In genomic region chr5:55113327-55113726, GRCh38 we compare ENCODE assay signal across 21 cellular contexts. TPM values are rescaled to one million over a fixed set of nuclear protein-coding genes. Genes with fewer than 3 reads are reported as not detected.
DNase-seq lines count a peak whose midpoint lies in the region; ATAC-seq lines count a peak whose summit lies in the region.
"Had no signal": no experiment of that assay in that cellular context is flagged by ENCODE, and none has a peak within 500 bp of the region (broad histone marks: within the 10 kb centered on the region; RNA-seq: fewer than 3 reads in every experiment).

No MANE protein-coding gene starts in this region.

- H3K36me3 ChIP-seq in CD4-positive, alpha-beta memory T cell (ENCODE audit: insufficient read depth, low read length): peaks cover 1% of the 10 kb centered on the region

- no peak for ATAC-seq in T-helper 17 cell
- ATAC-seq in naive thymus-derived CD8-positive, alpha-beta T cell: peak; percentile 39 to 44
- ATAC-seq in HG03442 (IDR thresholded peaks at IDR 0.05; ENCODE audit: unreplicated experiment): no peak
- ATAC-seq: HepG2 had no signal

- H3K36me3 Mint-ChIP-seq in activated CD4-positive, alpha-beta T cell treated with anti-CD3 and anti-CD28 coated beads, Interleukin-2, amount 10 ng/mL, durations not matched to agents 7 days and 5 days (ENCODE audit: low read depth): peaks cover 28% of the 10 kb centered on the region
- peaks cover 19 to 23% of the 10 kb centered on the region in 2 donors for H3K36me3 Mint-ChIP-seq in CD4-positive, alpha-beta memory T cell
- no peaks in the 10 kb centered on the region for H3K36me3 Mint-ChIP-seq in T-helper 17 cell (ENCODE audit: low read depth)
- H3K36me3 Mint-ChIP-seq in naive thymus-derived CD8-positive, alpha-beta T cell: peaks cover 0 to 5% (median 0%) of the 10 kb centered on the region in 3 donors

- H3K4me1 ChIP-seq in CD4-positive, alpha-beta memory T cell (ENCODE audit: insufficient read depth, low read length): peaks cover 11% of the 10 kb centered on the region

- no peaks in the 10 kb centered on the region for H3K27me3 ChIP-seq in CD4-positive, alpha-beta memory T cell (ENCODE audit: insufficient read depth, low read length)

- H3K9me3 ChIP-seq in CD4-positive, alpha-beta memory T cell (ENCODE audit: control insufficient read depth in 1 of 2, low read length in 2 of 2): no peaks in the 10 kb centered on the region
- H3K9me3 ChIP-seq in T-helper 17 cell (ENCODE audit: control insufficient read depth, low read length, poor library complexity, severe bottlenecking): no peaks in the 10 kb centered on the region

- intact Hi-C loops in CD4-positive, alpha-beta memory T cell (cut with micrococcal nuclease): no loop called here

- no peak overlapping the region for H3K27ac ChIP-seq in CD4-positive, alpha-beta memory T cell (ENCODE audit: low read depth, low read length)

- POLR2A ChIA-PET in activated CD4-positive, alpha-beta T cell treated with anti-CD3 and anti-CD28 coated beads, Interleukin-2, amount 10 ng/mL, durations not matched to agents 7 days and 5 days (lab: Charles Lee): no interaction called here
- POLR2A ChIA-PET in CD4-positive, alpha-beta memory T cell (lab: Charles Lee; ENCODE audit: partially characterized antibody): interaction anchor here (2.0 kb wide), 1 partner anchor 88 kb away, joined by 4 read pairs; no protein-coding TSS in a partner anchor
- POLR2A ChIA-PET in naive thymus-derived CD8-positive, alpha-beta T cell (lab: Charles Lee): interaction anchor here (0.9 to 2.7 kb wide), 3 partner anchors 10 to 17 kb away, joined by 4 to 10 read pairs (median 5); partner anchors contain the start of gene GZMA

- CTCF ChIA-PET in activated CD4-positive, alpha-beta T cell treated with anti-CD3 and anti-CD28 coated beads, Interleukin-2, amount 10 ng/mL, durations not matched to agents 7 days and 5 days (lab: Charles Lee): no interaction called here
- CTCF ChIA-PET in CD4-positive, alpha-beta memory T cell (lab: Charles Lee; ENCODE audit: partially characterized antibody): interaction anchor here (1.8 kb wide), 1 partner anchor 9 kb away, joined by 3 read pairs; no protein-coding TSS in a partner anchor

- H3K4me1 Mint-ChIP-seq in activated CD4-positive, alpha-beta T cell treated with anti-CD3 and anti-CD28 coated beads, Interleukin-2, amount 10 ng/mL, durations not matched to agents 7 days and 5 days: peaks cover 20% of the 10 kb centered on the region
- H3K4me1 Mint-ChIP-seq in CD4-positive, alpha-beta memory T cell: peaks cover 14 to 20% (median 18%) of the 10 kb centered on the region in 4 donors
- H3K4me1 Mint-ChIP-seq in T-helper 17 cell: peaks cover 11% of the 10 kb centered on the region
- peaks cover 12 to 18% (median 13%) of the 10 kb centered on the region in 4 donors for H3K4me1 Mint-ChIP-seq in naive thymus-derived CD8-positive, alpha-beta T cell

- H3K27me3 Mint-ChIP-seq in activated CD4-positive, alpha-beta T cell treated with anti-CD3 and anti-CD28 coated beads, Interleukin-2, amount 10 ng/mL, durations not matched to agents 7 days and 5 days: peaks cover 8% of the 10 kb centered on the region
- H3K27me3 Mint-ChIP-seq in CD4-positive, alpha-beta memory T cell: no peaks in the 10 kb centered on the region
- peaks cover 6% of the 10 kb centered on the region for H3K27me3 Mint-ChIP-seq in T-helper 17 cell
- H3K27me3 Mint-ChIP-seq in naive thymus-derived CD8-positive, alpha-beta T cell: no peaks in the 10 kb centered on the region

- no peak for DNase-seq in activated CD4-positive, alpha-beta T cell treated with anti-CD3 and anti-CD28 coated beads, Interleukin-2, amount 10 ng/mL, durations not matched to agents 7 days and 5 days
- DNase-seq in activated CD4-positive, alpha-beta T cell treated with anti-CD3 and anti-CD28 coated beads for 4 hours: no peak
- no peak for DNase-seq in CD4-positive, alpha-beta memory T cell
- no peak for DNase-seq in T-helper 17 cell
- DNase-seq in naive thymus-derived CD8-positive, alpha-beta T cell: peak in 1 of 10 donors; percentile 9
- no peak for DNase-seq in activated T-cell treated with anti-CD3 and anti-CD28 coated beads, Interleukin-2, amount 50 U/mL, for 1 hour
- no peak for DNase-seq in NCI-H1417 treated with DMSO at 0.1 percent for 48 hours (lab: John Stamatoyannopoulos, UW)
- DNase-seq: DMS79 treated with DMSO at 0.1 percent for 48 hours, HFFc6, KBM-7, MV-4-11, NCI-H187, NCI-H2107, NCI-H510A treated with DMSO at 0.1 percent for 48 hours, SHP77 treated with DMSO at 0.1 percent for 48 hours had no signal

- no peak overlapping the region for H3K4me3 ChIP-seq in CD4-positive, alpha-beta memory T cell (ENCODE audit: low read length in 2 of 2)

- H3K27ac Mint-ChIP-seq in activated CD4-positive, alpha-beta T cell treated with anti-CD3 and anti-CD28 coated beads, Interleukin-2, amount 10 ng/mL, durations not matched to agents 7 days and 5 days: peak overlapping the region; percentile 0
- H3K27ac Mint-ChIP-seq in CD4-positive, alpha-beta memory T cell: peak overlapping the region in 5 of 7 donors; percentile 5 to 57 (median 28)
- H3K27ac Mint-ChIP-seq in T-helper 17 cell: peak overlapping the region; percentile 77
- peak overlapping the region in 3 of 10 donors; percentile 1 to 5 (median 3) for H3K27ac Mint-ChIP-seq in naive thymus-derived CD8-positive, alpha-beta T cell
- H3K27ac Mint-ChIP-seq: HFFc6 had no signal

- peaks cover 7% of the 10 kb centered on the region for H3K9me3 Mint-ChIP-seq in activated CD4-positive, alpha-beta T cell treated with anti-CD3 and anti-CD28 coated beads, Interleukin-2, amount 10 ng/mL, durations not matched to agents 7 days and 5 days
- no peaks in the 10 kb centered on the region for H3K9me3 Mint-ChIP-seq in CD4-positive, alpha-beta memory T cell
- H3K9me3 Mint-ChIP-seq in naive thymus-derived CD8-positive, alpha-beta T cell: no peaks in the 10 kb centered on the region
- H3K9me3 Mint-ChIP-seq: HFFc6 had no signal

- no peak overlapping the region for H3K4me3 Mint-ChIP-seq in activated CD4-positive, alpha-beta T cell treated with anti-CD3 and anti-CD28 coated beads, Interleukin-2, amount 10 ng/mL, durations not matched to agents 7 days and 5 days
- no peak overlapping the region for H3K4me3 Mint-ChIP-seq in CD4-positive, alpha-beta memory T cell
- H3K4me3 Mint-ChIP-seq in T-helper 17 cell: no peak overlapping the region
- H3K4me3 Mint-ChIP-seq in naive thymus-derived CD8-positive, alpha-beta T cell: no peak overlapping the region
- H3K4me3 Mint-ChIP-seq: HFFc6 had no signal

RNA-seq across cellular contexts. Expression of gene GZMA, which starts 10.9 kb away (rescaled TPM):
- total RNA-seq in activated CD4-positive, alpha-beta T cell treated with anti-CD3 and anti-CD28 coated beads, Interleukin-2, amount 10 ng/mL, durations not matched to agents 7 days and 5 days: 100 to 1,000 TPM; 165 to 168 TPM
- 10 to 100 TPM; 25.0 to 28.2 TPM for total RNA-seq in CD4-positive, alpha-beta memory T cell
- polyA plus RNA-seq in CD4-positive, alpha-beta memory T cell: 100 to 1,000 TPM; 199 to 230 TPM
- total RNA-seq in T-helper 17 cell: 10 to 100 TPM in 1 of 2 donors, 1 to 10 TPM in 1; 7.9 to 11.3 TPM
- total RNA-seq in naive thymus-derived CD8-positive, alpha-beta T cell: 1 to 10 TPM; 5.4 to 7.3 TPM
- polyA plus RNA-seq in naive thymus-derived CD8-positive, alpha-beta T cell: 100 to 1,000 TPM in 1 of 3 donors, 10 to 100 TPM in 2; 12.6 to 713 (median 35.7) TPM
- total RNA-seq: G401, H4, HepG2, HFFc6, RPMI7951 had no signal
- polyA plus RNA-seq: BJ, HepG2 had no signal

RNA-seq across cellular contexts. Expression of gene GPX8, which starts 46.6 kb away (rescaled TPM):
- not detected for total RNA-seq in activated CD4-positive, alpha-beta T cell treated with anti-CD3 and anti-CD28 coated beads, Interleukin-2, amount 10 ng/mL, durations not matched to agents 7 days and 5 days
- total RNA-seq in CD4-positive, alpha-beta memory T cell: not detected
- polyA plus RNA-seq in CD4-positive, alpha-beta memory T cell: not detected
- total RNA-seq in T-helper 17 cell: not detected
- total RNA-seq in naive thymus-derived CD8-positive, alpha-beta T cell: not detected
- not detected for polyA plus RNA-seq in naive thymus-derived CD8-positive, alpha-beta T cell

RNA-seq across cellular contexts. Expression of gene CDC20B, which starts 59.6 kb away (rescaled TPM):
- under 1 TPM in 1 of 2 experiments, not detected in 1; 0.12 TPM for total RNA-seq in activated CD4-positive, alpha-beta T cell treated with anti-CD3 and anti-CD28 coated beads, Interleukin-2, amount 10 ng/mL, durations not matched to agents 7 days and 5 days
- total RNA-seq in CD4-positive, alpha-beta memory T cell: not detected
- not detected for polyA plus RNA-seq in CD4-positive, alpha-beta memory T cell
- not detected for total RNA-seq in T-helper 17 cell
- not detected for total RNA-seq in naive thymus-derived CD8-positive, alpha-beta T cell
- polyA plus RNA-seq in naive thymus-derived CD8-positive, alpha-beta T cell: not detected
- total RNA-seq: G401, H4, HepG2, RPMI7951 had no signal
- polyA plus RNA-seq: BJ, HepG2 had no signal

Comparison
In these comparisons a context has a peak if more than half of its experiments do, and no peak if none do; other contexts are left out.
1. ATAC-seq: peak in naive thymus-derived CD8-positive, alpha-beta T cell (2 of 2); none in T-helper 17 cell (single experiment) and HG03442 (single experiment).
2. RNA of gene GZMA, which starts 10.9 kb away (total RNA-seq): 165 to 168 TPM in activated CD4-positive, alpha-beta T cell treated with anti-CD3 and anti-CD28 coated beads, Interleukin-2, amount 10 ng/mL, durations not matched to agents 7 days and 5 days; 25.0 to 28.2 TPM in CD4-positive, alpha-beta memory T cell, 7.9 to 11.3 TPM in T-helper 17 cell and 5.4 to 7.3 TPM in naive thymus-derived CD8-positive, alpha-beta T cell; every median in the first group is over 4 times any median in the second.